8 cellular contexts compared by ENCODE assay signal in the genomic region with DNA sequence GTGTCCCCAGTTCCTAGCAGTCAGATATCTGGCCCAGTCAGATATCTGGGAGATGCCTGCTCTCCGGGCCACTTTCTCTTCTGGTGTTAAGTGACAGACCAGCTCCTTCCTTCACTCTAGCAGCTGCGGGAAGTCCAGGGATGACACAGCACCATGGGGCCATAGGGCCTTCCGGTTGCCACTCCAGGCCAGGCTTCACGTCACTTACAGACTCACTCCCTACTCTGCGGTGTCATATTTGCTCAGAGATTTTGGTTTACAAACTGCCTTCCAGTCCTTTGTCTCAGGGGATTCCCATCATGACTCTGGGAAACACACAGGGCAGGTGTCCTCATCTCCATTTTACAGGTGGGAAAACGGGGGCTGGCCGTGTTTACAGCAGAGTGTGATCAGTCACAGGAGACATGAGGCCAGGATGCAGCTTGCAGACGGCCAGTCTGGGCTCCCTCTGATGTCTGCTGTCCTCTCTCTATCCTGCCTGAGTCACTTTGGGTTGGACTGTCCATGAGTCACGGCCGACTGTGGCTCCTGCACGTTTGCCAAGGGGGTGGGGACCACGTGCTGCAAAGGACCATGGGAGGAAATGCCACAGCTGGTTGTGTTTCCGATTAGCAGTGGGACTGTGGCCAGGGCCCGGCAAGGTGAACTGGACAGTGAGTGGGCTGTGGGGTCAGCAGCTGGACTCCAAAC. TPM values are rescaled to one million over a fixed set of nuclear protein-coding genes. Genes with fewer than 3 reads are reported as not detected.
A peak's percentile ranks its signal among the peaks of the same experiment; 100 is the strongest.
DNase-seq lines count a peak whose midpoint lies in the region; ATAC-seq and TF ChIP-seq lines count a peak whose summit lies in the region.
"Had no signal": no experiment of that assay in that cellular context is flagged by ENCODE, and none has a peak within 500 bp of the region (broad histone marks: within the 10 kb centered on the region; RNA-seq: fewer than 3 reads in every experiment).

No MANE protein-coding gene starts in this region.

- CTCF ChIA-PET in PC-3 (lab: Charles Lee): no interaction called here

- 20 to 28% methylated on average over 12 to 14 of the region's 14 CpGs for WGBS in lower leg skin, 2 donors
- 22% methylated on average over 14 of the region's 14 CpGs for WGBS in urinary bladder

- H3K4me1 ChIP-seq in PC-3 (ENCODE audit: insufficient read depth, low read length): peaks cover 19% of the 10 kb centered on the region
- H3K4me1 ChIP-seq in urinary bladder (ENCODE audit: insufficient read depth): no peaks in the 10 kb centered on the region

- H3K36me3 ChIP-seq in PC-3 (ENCODE audit: low read depth, low read length) (peaks cover 8% of the 10 kb centered on the region; the same call in 1 of the 2 replicates), urinary bladder (ENCODE audit: insufficient read depth) (no peaks in the 10 kb centered on the region)

- peak overlapping the region; percentile 72 for H3K4me2 ChIP-seq in PC-3 (ENCODE audit: low read length)

- H3K79me2 ChIP-seq in PC-3 (ENCODE audit: low read length): no peaks in the 10 kb centered on the region

- TF ChIP-seq CTCF in PC-3 (conservative IDR thresholded peaks at IDR 0.05; ENCODE audit: low read depth, low read length) (no peak), lower leg skin (IDR thresholded peaks at IDR 0.05) (no peak)

- ATAC-seq in GM18868 (IDR thresholded peaks at IDR 0.05; ENCODE audit: unreplicated experiment) (peak; percentile 43), PC-3 (peak; percentile 96), HG03139 (IDR thresholded peaks at IDR 0.05; ENCODE audit: unreplicated experiment) (no peak)

- H3F3A ChIP-seq in PC-3 (ENCODE audit: low read length, unreplicated experiment): no peaks in the 10 kb centered on the region

- no peaks in the 10 kb centered on the region for H3K9me2 ChIP-seq in PC-3 (replicated peaks; ENCODE audit: low read length)

- DNase-seq in PC-3: peak; percentile 91
- no peak for DNase-seq in caudate nucleus (lab: John Stamatoyannopoulos, UW)
- peak; percentile 89 to 98 for DNase-seq in lower leg skin (ENCODE audit: low spot score in 2 of 2)
- no peak for DNase-seq in Kasumi-1 (lab: John Stamatoyannopoulos, UW)

- POLR2A ChIA-PET in PC-3 (lab: Charles Lee; ENCODE audit: unreplicated experiment): interaction anchor here (0.5 to 0.8 kb wide), 2 partner anchors 8 to 9 kb away, joined by 5 to 11 read pairs; a partner anchor contains a TSS

- BruUV-seq in PC-3 (replicated peaks; lab: Mats Ljungman, UMichigan): TSS peak; percentile 75

- H3K27me3 ChIP-seq in PC-3 (ENCODE audit: low read length): no peaks in the 10 kb centered on the region

- 0 out of 2 replicates have a peak, but pooled peaks cover 4% of the 10 kb centered on the region for H3K9me3 ChIP-seq in PC-3 (ENCODE audit: low read length)

- 0 out of 2 replicates have a peak overlapping the region, but pooled peaks have one; percentile 51 for H2AFZ ChIP-seq in PC-3 (ENCODE audit: low read length)

- no peaks in the 10 kb centered on the region for H4K20me1 ChIP-seq in PC-3 (ENCODE audit: low read length)

- H3K9ac ChIP-seq in PC-3 (ENCODE audit: low read length): peak overlapping the region; percentile 86

- intact Hi-C loops in PC-3 (cut with micrococcal nuclease): loop anchor here (1.0 kb wide), 1 partner anchor 8 kb away; a partner anchor contains a TSS
- intact Hi-C loops in lower leg skin (cut with DNase I; ENCODE audit: low total_unique reads): no loop called here

- H3K4me3 ChIP-seq in PC-3 (ENCODE audit: low read length): no peak overlapping the region; the same call in 1 of the 2 replicates
- no peak overlapping the region for H3K4me3 ChIP-seq in lower leg skin (ENCODE audit: low read depth, poor library complexity, severe bottlenecking)
- H3K4me3 ChIP-seq in urinary bladder (ENCODE audit: low read depth, low read length): no peak overlapping the region

- no peak for TF ChIP-seq POLR2A in lower leg skin (IDR thresholded peaks at IDR 0.05)

- H3K27ac ChIP-seq in PC-3 (ENCODE audit: low read length): peak overlapping the region; percentile 99
- H3K27ac ChIP-seq in caudate nucleus (ENCODE audit: low read depth, low read length): peak overlapping the region; percentile 19
- peak overlapping the region; percentile 69 for H3K27ac ChIP-seq in urinary bladder (ENCODE audit: low read depth)
- H3K27ac ChIP-seq: VCaP had no signal

RNA-seq across cellular contexts. Expression of a gene that starts 8.2 kb away (rescaled TPM):
- total RNA-seq in PC-3 (2014; rRNA removed): 12.2 and 14.3 TPM in 2 replicates
- total RNA-seq in lower leg skin: 10 to 100 TPM; 21.8 to 32.3 (median 31.6) TPM
- total RNA-seq in urinary bladder: 7.7 TPM
- polyA plus RNA-seq in urinary bladder: 19.1 TPM

RNA-seq across cellular contexts. Expression of a gene that starts 16.2 kb away (rescaled TPM):
- total RNA-seq in PC-3 (2014; rRNA removed) (21.6 and 24.1 TPM in 2 replicates), lower leg skin (10 to 100 TPM; 38.9 to 49.6 (median 41.5) TPM), urinary bladder (25.4 TPM)
- 22.3 TPM for polyA plus RNA-seq in urinary bladder

Comparison
In these comparisons a context has a peak if more than half of its experiments do, and no peak if none do; other contexts are left out.
1. DNase-seq: peak in PC-3 (single experiment) and lower leg skin (2 of 2); none in caudate nucleus (0 of 61) and Kasumi-1 (0 of 2).
2. H3K27ac ChIP-seq: peak in every context shown above with its lines; median percentile 99 in PC-3; 69 in urinary bladder; 19 in caudate nucleus.